ENCODE assay signal across 17 cellular contexts in genomic region chr2:46862430-46862829, GRCh38. TPM values are rescaled to one million over a fixed set of nuclear protein-coding genes. Genes with fewer than 3 reads are reported as not detected.
A peak's percentile ranks its signal among the peaks of the same experiment; 100 is the strongest.
DNase-seq lines count a peak whose midpoint lies in the region; ATAC-seq and TF ChIP-seq lines count a peak whose summit lies in the region.
"Had no signal": no experiment of that assay in that cellular context is flagged by ENCODE, and none has a peak within 500 bp of the region (broad histone marks: within the 10 kb centered on the region; RNA-seq: fewer than 3 reads in every experiment).

No MANE protein-coding gene starts in this region.

- H3K4me3 ChIP-seq in GM23248 (no peak overlapping the region), smooth muscle cell (no peak overlapping the region)

- WGBS in GM23248 (ENCODE audit: low coverage in 1 of 2, low lambda C conversion rate in 2 of 2, missing lambda C conversion rate in 2 of 2), 2 experiments: 96 to 100% methylated on average over 1 of the region's 1 CpG
- 44% methylated on average over 1 of the region's 1 CpG for WGBS in smooth muscle cell (ENCODE audit: low lambda C conversion rate)

- no peak for DNase-seq in GM23248
- DNase-seq in RPMI7951 (ENCODE audit: low read depth): peak; percentile 47
- DNase-seq in foreskin keratinocyte: no peak
- no peak for DNase-seq in smooth muscle cell (lab: John Stamatoyannopoulos, UW; ENCODE audit: unreplicated experiment)
- DNase-seq in DMS79 treated with DMSO at 0.1 percent for 48 hours (lab: John Stamatoyannopoulos, UW): no peak
- no peak for DNase-seq in T-helper 2 cell
- DNase-seq: COR-L47; DMS 273 treated with DMSO at 0.1 percent for 48 hours; H7; NCI-H1436; NCI-H2029; NCI-H446 treated with DMSO at 0.1 percent for 48 hours; NCI-H69; NK-92 treated with Interleukin-12 subunit alpha and Interleukin-12 subunit beta, amount 100 ng/mL, for 24 hours; SHP77 had no signal

- H3K79me2 ChIP-seq in GM23248 (ENCODE audit: insufficient read depth) (peaks cover 9% of the 10 kb centered on the region; the same call in 1 of the 2 replicates), smooth muscle cell (ENCODE audit: low read depth) (no peaks in the 10 kb centered on the region)

- H3K27ac ChIP-seq in GM23248 (peak overlapping the region; percentile 61), foreskin keratinocyte (no peak overlapping the region), smooth muscle cell (ENCODE audit: low read depth) (peak overlapping the region; percentile 11)
- H3K27ac ChIP-seq: KMS-11 had no signal

- H3K36me3 ChIP-seq in GM23248 (ENCODE audit: low read depth) (no peaks in the 10 kb centered on the region), smooth muscle cell (ENCODE audit: low read depth) (no peaks in the 10 kb centered on the region)

- H3F3A ChIP-seq in GM23248 (ENCODE audit: insufficient read depth) (peaks cover 40% of the 10 kb centered on the region), smooth muscle cell (ENCODE audit: low read depth) (peaks cover 7% of the 10 kb centered on the region)

- H3K9me2 ChIP-seq in GM23248 (ENCODE audit: insufficient read depth): no peaks in the 10 kb centered on the region

- H3K9ac ChIP-seq in GM23248: peak overlapping the region; percentile 19; the same call in 1 of the 2 replicates
- H3K9ac ChIP-seq in smooth muscle cell (ENCODE audit: low read depth): no peak overlapping the region
- H3K9ac ChIP-seq: KMS-11 had no signal

- H2AFZ ChIP-seq in GM23248: no peak overlapping the region
- H2AFZ ChIP-seq in smooth muscle cell (ENCODE audit: low read depth): no peak overlapping the region

- H4K20me1 ChIP-seq in GM23248 (ENCODE audit: insufficient read depth) (no peaks in the 10 kb centered on the region), smooth muscle cell (ENCODE audit: low read depth) (no peaks in the 10 kb centered on the region)

- no peaks in the 10 kb centered on the region for H3K27me3 ChIP-seq in GM23248 (replicated peaks; ENCODE audit: insufficient read depth)
- H3K27me3 ChIP-seq in foreskin keratinocyte: no peaks in the 10 kb centered on the region
- H3K27me3 ChIP-seq in smooth muscle cell (ENCODE audit: low read depth): no peaks in the 10 kb centered on the region

- peak; percentile 24 for ATAC-seq in foreskin keratinocyte
- no peak for ATAC-seq in GM21786 (IDR thresholded peaks at IDR 0.05; ENCODE audit: unreplicated experiment)

- TF ChIP-seq CTCF in foreskin keratinocyte (conservative IDR thresholded peaks at IDR 0.05) (no peak), smooth muscle cell (IDR thresholded peaks at IDR 0.05; ENCODE audit: borderline replicate concordance, insufficient read depth, poor library complexity, severe bottlenecking) (no peak)

- H3K4me1 ChIP-seq in GM23248 (ENCODE audit: insufficient read depth) (peaks cover 38% of the 10 kb centered on the region), foreskin keratinocyte (peaks cover 10% of the 10 kb centered on the region), smooth muscle cell (ENCODE audit: low read depth) (peaks cover 4% of the 10 kb centered on the region)

- H3K9me3 ChIP-seq in GM23248 (ENCODE audit: low read depth) (no peaks in the 10 kb centered on the region), smooth muscle cell (replicated peaks; ENCODE audit: low read depth) (no peaks in the 10 kb centered on the region)

- in situ Hi-C loops in GM23248 (cut with MboI): no loop called here

- peak overlapping the region; percentile 17 for H3K4me2 ChIP-seq in GM23248 (ENCODE audit: unreplicated experiment)
- H3K4me2 ChIP-seq in smooth muscle cell: no peak overlapping the region
- H3K4me2 ChIP-seq: KMS-11 had no signal

RNA-seq across cellular contexts. Expression of gene MCFD2, which starts 53.2 kb away (rescaled TPM):
- 310 and 329 TPM in 2 replicates for total RNA-seq in GM23248 (2014; rRNA removed; shearing (Covaris generic))
- 298 and 303 TPM in 2 replicates for polyA plus RNA-seq in GM23248 (2016; fragmentation: Nextera tagmentation; extraction: Ambion mirVana)
- 169 and 177 TPM in 2 replicates for total RNA-seq in RPMI7951 (2014; rRNA removed; shearing (Covaris generic))
- total RNA-seq in foreskin keratinocyte: 74.7 and 83.4 TPM in 2 replicates
- 36.6 and 45.8 TPM in 2 replicates for polyA plus RNA-seq in foreskin keratinocyte
- total RNA-seq in smooth muscle cell: 167 and 232 TPM in 2 replicates
- 100 and 107 TPM in 2 replicates for polyA plus RNA-seq in smooth muscle cell
